In the genomic region with DNA sequence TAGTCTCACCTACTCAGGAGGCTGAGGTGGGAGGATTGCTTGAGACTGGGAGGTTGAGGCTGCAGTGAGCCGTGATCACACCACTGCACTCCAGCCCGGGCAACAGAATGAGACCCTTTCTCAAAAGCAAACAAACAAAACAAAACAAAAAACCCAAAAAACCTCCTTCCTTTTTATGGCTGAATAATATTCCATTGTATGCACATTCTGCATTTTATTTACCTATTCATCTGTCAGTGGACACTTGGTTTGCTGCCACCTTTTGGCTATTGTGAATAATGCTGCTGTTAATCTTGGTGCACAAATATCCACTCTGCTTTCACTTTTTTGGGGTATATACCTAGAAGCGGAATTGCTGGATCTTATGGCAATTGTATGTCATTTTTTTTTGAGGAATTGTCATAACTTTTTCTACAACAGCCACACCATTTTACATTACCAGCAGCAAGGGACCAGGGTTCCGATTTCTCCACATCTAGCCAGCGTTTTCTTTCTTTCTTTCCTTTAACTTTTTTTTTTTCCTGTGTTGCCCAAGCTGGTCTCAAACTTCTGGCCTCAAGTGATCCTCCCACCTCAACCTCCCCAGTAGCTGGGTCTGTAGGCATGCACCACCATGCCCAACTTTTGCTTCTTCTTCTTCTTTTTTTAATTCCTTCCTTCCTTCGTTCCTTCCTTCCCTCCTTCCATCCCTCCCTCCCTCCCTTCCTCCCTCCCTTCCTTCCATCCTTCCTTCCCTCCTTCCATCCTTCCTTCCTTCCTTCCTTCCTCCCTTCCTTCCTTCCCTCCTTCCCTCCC, we compare ENCODE assay signal across 9 cellular contexts. TPM values are rescaled to one million over a fixed set of nuclear protein-coding genes. Genes with fewer than 3 reads are reported as not detected.
A peak's percentile ranks its signal among the peaks of the same experiment; 100 is the strongest.
DNase-seq lines count a peak whose midpoint lies in the region; ATAC-seq and TF ChIP-seq lines count a peak whose summit lies in the region.
"Had no signal": no experiment of that assay in that cellular context is flagged by ENCODE, and none has a peak within 500 bp of the region (broad histone marks: within the 10 kb centered on the region; RNA-seq: fewer than 3 reads in every experiment).

No MANE protein-coding gene starts in this region.

- H3K36me3 Mint-ChIP-seq in MCF 10A (ENCODE audit: insufficient read depth, unreplicated experiment): no peaks in the 10 kb centered on the region

- H3K27ac ChIP-seq in osteoblast (ENCODE audit: low read depth, low read length) (no peak overlapping the region), suprapubic skin (no peak overlapping the region)

- no peaks in the 10 kb centered on the region for H3K79me2 ChIP-seq in osteoblast (ENCODE audit: insufficient read depth, low read length)

- H3K9me3 ChIP-seq in osteoblast (ENCODE audit: low read depth, low read length) (peaks cover 4% of the 10 kb centered on the region), suprapubic skin (no peaks in the 10 kb centered on the region)

- TF ChIP-seq EP300 in suprapubic skin (IDR thresholded peaks at IDR 0.05): no peak

- no peak for ATAC-seq in HG03342 (IDR thresholded peaks at IDR 0.05; ENCODE audit: unreplicated experiment)

- DNase-seq in ELR (ENCODE audit: low read depth) (peak; percentile 58), KG1 (lab: John Stamatoyannopoulos, UW) (peak; percentile 19), MCF 10A (ENCODE audit: unreplicated experiment) (peak; percentile 67), osteoblast (ENCODE audit: insufficient read length, low spot score, missing footprints) (no peak), GDM1 (lab: John Stamatoyannopoulos, UW) (no peak), suprapubic skin (ENCODE audit: low spot score in 2 of 2) (no peak), HPDE6-E6E7 (ENCODE audit: extremely low spot score) (no peak)

- no peak for TF ChIP-seq POLR2A in suprapubic skin (IDR thresholded peaks at IDR 0.05)

- peaks cover 4% of the 10 kb centered on the region for H3K9me3 Mint-ChIP-seq in MCF 10A (ENCODE audit: unreplicated experiment)

- peaks cover 8% of the 10 kb centered on the region for H3K4me1 ChIP-seq in osteoblast (ENCODE audit: insufficient read depth, low read length)
- peaks cover 13% of the 10 kb centered on the region for H3K4me1 ChIP-seq in suprapubic skin

- peaks cover 33% of the 10 kb centered on the region for H3K27me3 Mint-ChIP-seq in MCF 10A (ENCODE audit: insufficient read depth, unreplicated experiment)

- H2AFZ ChIP-seq in osteoblast (ENCODE audit: low read length): no peak overlapping the region

- no peaks in the 10 kb centered on the region for H4K20me1 ChIP-seq in osteoblast (ENCODE audit: insufficient read depth, low read length)

- no peak overlapping the region for H3K4me2 ChIP-seq in osteoblast (ENCODE audit: insufficient read depth, low read length)

- POLR2A ChIA-PET in MCF 10A (lab: Yijun Ruan, JAX): no interaction called here

- peaks cover 26% of the 10 kb centered on the region for H3K4me1 Mint-ChIP-seq in MCF 10A (ENCODE audit: insufficient read depth, unreplicated experiment)

- intact Hi-C loops in MCF 10A (cut with micrococcal nuclease): loop anchor here (2.0 kb wide), 1 partner anchor 498 kb away; no protein-coding TSS in a partner anchor

- H3K4me3 Mint-ChIP-seq in MCF 10A (ENCODE audit: unreplicated experiment): no peak overlapping the region

- BruUV-seq in MCF 10A (replicated peaks; lab: Mats Ljungman, UMichigan): no TSS peak

- H3K4me3 ChIP-seq in osteoblast (ENCODE audit: insufficient read depth, low read length) (no peak overlapping the region), suprapubic skin (no peak overlapping the region)

- peaks cover 40% of the 10 kb centered on the region for H3K27me3 ChIP-seq in osteoblast (ENCODE audit: insufficient read depth, low read length)
- H3K27me3 ChIP-seq in suprapubic skin: peaks cover 23% of the 10 kb centered on the region

- CTCF ChIA-PET in MCF 10A (lab: Yijun Ruan, JAX): interaction anchor here (0.6 to 0.9 kb wide), 6 partner anchors 14 to 872 kb away, joined by 3 to 5 read pairs (median 3); no protein-coding TSS in a partner anchor

- peak; percentile 66 for TF ChIP-seq CTCF in MCF 10A (IDR thresholded peaks at IDR 0.05; ENCODE audit: unreplicated experiment)
- peak; percentile 61 for TF ChIP-seq CTCF in osteoblast (IDR thresholded peaks at IDR 0.05; ENCODE audit: extremely low read depth, low read depth, low read length)
- TF ChIP-seq CTCF in suprapubic skin (IDR thresholded peaks at IDR 0.05): peak in 1 of 2 donors; percentile 32

- 87% methylated on average over 6 of the region's 6 CpGs for WGBS in suprapubic skin

- H3K27ac Mint-ChIP-seq in MCF 10A (ENCODE audit: low read depth, unreplicated experiment): no peak overlapping the region

- no peaks in the 10 kb centered on the region for H3K36me3 ChIP-seq in osteoblast (ENCODE audit: insufficient read depth, low read length)
- no peaks in the 10 kb centered on the region for H3K36me3 ChIP-seq in suprapubic skin

RNA-seq across cellular contexts. Expression of a gene that starts 30.6 kb away (rescaled TPM):
- 3.9 and 5.5 TPM in 2 replicates for total RNA-seq in MCF 10A (2022)
- total RNA-seq in osteoblast: under 0.01 TPM in 1 of 2 replicates, not detected in the other
- not detected for total RNA-seq in suprapubic skin
- total RNA-seq: urinary bladder had no signal

Comparison
In these comparisons a context has a peak if more than half of its experiments do, and no peak if none do; other contexts are left out.
1. DNase-seq: peak in ELR (single experiment), KG1 (single experiment) and MCF 10A (single experiment); none in osteoblast (single experiment), GDM1 (single experiment), suprapubic skin (0 of 2) and HPDE6-E6E7 (single experiment).